In the genomic region with DNA sequence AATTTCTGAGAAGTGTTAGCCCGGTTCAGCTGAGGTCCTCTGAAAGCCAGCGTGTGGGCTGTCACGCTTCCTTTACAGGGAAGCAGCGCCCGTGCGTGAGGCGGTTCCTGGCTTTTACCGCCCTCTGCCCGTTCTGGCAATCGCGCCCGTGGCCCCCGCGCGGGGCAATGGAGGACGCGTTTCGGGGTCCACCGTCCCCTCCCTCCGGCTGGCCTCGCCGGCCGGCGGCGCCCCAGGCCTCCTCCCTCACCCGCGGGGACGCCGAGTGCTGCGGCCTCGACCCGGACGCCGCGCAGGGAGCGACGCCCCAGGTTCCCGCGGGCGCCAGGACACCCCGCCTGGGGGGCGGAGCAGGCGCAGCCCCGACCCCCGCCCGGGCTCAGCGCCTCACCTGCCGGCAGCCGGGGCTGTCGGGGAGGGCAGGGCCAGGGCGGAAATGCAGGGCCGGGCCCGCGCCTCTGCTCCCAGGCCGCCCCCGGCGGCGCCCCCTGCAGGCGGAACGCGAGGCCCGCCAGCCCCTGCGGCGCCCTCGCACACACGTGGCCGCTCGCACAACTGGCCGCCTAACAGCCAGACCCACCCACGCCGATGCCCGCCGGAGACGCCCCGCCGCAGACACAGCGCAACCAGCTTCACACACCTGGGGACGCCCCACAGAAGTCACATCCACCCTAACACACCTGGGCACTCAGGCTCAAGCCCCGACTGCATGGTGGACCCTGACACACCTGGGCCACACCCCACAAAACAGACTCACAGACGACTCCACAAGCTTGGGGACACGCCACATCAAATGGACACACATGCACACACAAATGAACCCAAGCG, we compare ENCODE assay signal across 8 cellular contexts. TPM values are rescaled to one million over a fixed set of nuclear protein-coding genes. Genes with fewer than 3 reads are reported as not detected.
DNase-seq lines count a peak whose midpoint lies in the region; ATAC-seq and TF ChIP-seq lines count a peak whose summit lies in the region.

TSS of gene GGACT (minus strand) at position 440 of the 828 bp plus-strand sequence. CDS start 56,198 bp downstream, outside the sequence.

- H3K27me3 Mint-ChIP-seq in activated B cell treated with CpG ODN at 0.5 μM for 24 hours: no peaks in the 10 kb centered on the region

- DNase-seq in NCI-H524 (lab: John Stamatoyannopoulos, UW): peak; percentile 20 to 60
- DNase-seq in NCI-H524 treated with DMSO at 0.1 percent for 48 hours (lab: John Stamatoyannopoulos, UW): no peak
- peak; percentile 69 for DNase-seq in NCI-H1092 (lab: John Stamatoyannopoulos, UW)
- DNase-seq in activated B cell treated with CpG ODN at 0.5 μM for 24 hours: peak; percentile 80
- peak; percentile 82 for DNase-seq in central memory CD4-positive, alpha-beta T cell
- DNase-seq in kidney glomerular epithelial cell (lab: John Stamatoyannopoulos, UW): peak; percentile 39
- peak; percentile 81 to 87 for DNase-seq in stimulated activated CD4-positive, alpha-beta T cell treated with anti-CD3 and anti-CD28 coated beads, Interleukin-1b, Interleukin-23, amount 100 ng/mL, for 4 hours (ENCODE audit: low read depth in 2 of 2)

- peak within 1 kb of the TSS; percentile 80 for H3K4me3 Mint-ChIP-seq in activated B cell treated with CpG ODN at 0.5 μM for 24 hours

- intact Hi-C loops in activated B cell treated with CpG ODN at 0.5 μM for 24 hours (cut with micrococcal nuclease): loop anchor here (1.0 to 10.0 kb wide), 7 partner anchors 15 to 1806 kb away; no protein-coding TSS in a partner anchor

- CTCF ChIA-PET in activated B cell treated with CpG ODN at 0.5 μM for 24 hours (lab: Charles Lee): interaction anchor here (0.8 to 1.1 kb wide), 5 partner anchors 11 to 22 kb away, joined by 3 to 8 read pairs (median 3); no protein-coding TSS in a partner anchor

- ATAC-seq in HG02623 (IDR thresholded peaks at IDR 0.05; ENCODE audit: unreplicated experiment): peak; percentile 98
- peak; percentile 95 for ATAC-seq in activated B cell treated with CpG ODN at 0.5 μM for 24 hours (ENCODE audit: low read depth)

- peaks cover 14% of the 10 kb centered on the region for H3K4me1 Mint-ChIP-seq in activated B cell treated with CpG ODN at 0.5 μM for 24 hours

- POLR2A ChIA-PET in activated B cell treated with CpG ODN at 0.5 μM for 24 hours (lab: Charles Lee): interaction anchor here (0.6 to 1.8 kb wide), 3 partner anchors 21 to 1374 kb away, joined by 4 to 11 read pairs (median 4); partner anchors contain the start of gene TMTC4

- no peak for TF ChIP-seq CTCF in activated B cell treated with CpG ODN at 0.5 μM for 24 hours (IDR thresholded peaks at IDR 0.05)

- peak within 1 kb of the TSS; percentile 65 for H3K27ac Mint-ChIP-seq in activated B cell treated with CpG ODN at 0.5 μM for 24 hours

- no peaks in the 10 kb centered on the region for H3K9me3 Mint-ChIP-seq in activated B cell treated with CpG ODN at 0.5 μM for 24 hours

- no peaks in the 10 kb centered on the region for H3K36me3 Mint-ChIP-seq in activated B cell treated with CpG ODN at 0.5 μM for 24 hours (ENCODE audit: low read depth)

RNA-seq across cellular contexts. Expression of gene GGACT, which starts in this region (rescaled TPM):
- 6.5 and 7.5 TPM in 2 replicates for total RNA-seq in activated B cell treated with CpG ODN at 0.5 μM for 24 hours
